In the genomic region with DNA sequence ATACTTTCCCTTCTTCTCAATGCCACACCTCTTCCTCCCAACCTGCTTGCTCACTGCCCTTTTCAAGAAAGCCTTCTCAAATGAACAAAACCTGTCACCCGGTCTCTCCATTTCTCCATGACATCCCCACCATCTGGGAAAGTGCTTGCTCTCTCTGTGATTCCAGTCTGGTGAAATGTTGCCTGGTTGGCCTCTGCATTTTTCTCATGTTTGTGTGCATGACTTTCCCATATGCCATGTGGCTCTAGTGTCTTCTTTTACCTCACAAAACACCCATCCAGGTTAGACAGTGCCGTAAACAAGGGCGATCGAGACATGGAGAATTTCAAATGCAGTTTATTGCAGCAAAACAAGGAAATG, we compare ENCODE assay signal across 22 cellular contexts. TPM values are rescaled to one million over a fixed set of nuclear protein-coding genes. Genes with fewer than 3 reads are reported as not detected.
DNase-seq lines count a peak whose midpoint lies in the region; ATAC-seq and TF ChIP-seq lines count a peak whose summit lies in the region.
"Had no signal": no experiment of that assay in that cellular context is flagged by ENCODE, and none has a peak within 500 bp of the region (broad histone marks: within the 10 kb centered on the region; RNA-seq: fewer than 3 reads in every experiment).

No MANE protein-coding gene starts in this region.

- in situ Hi-C loops in GM13976 (cut with MboI; ENCODE audit: low sequenced_read_pairs, unreplicated experiment): no loop called here

- H3K4me3 Mint-ChIP-seq in activated naive CD8-positive, alpha-beta T cell: peak overlapping the region; percentile 65
- no peak overlapping the region for H3K4me3 Mint-ChIP-seq in activated naive CD8-positive, alpha-beta T cell treated with anti-CD3 and anti-CD28 coated beads, Interleukin-2, amount 50 U/mL, for 24 hours
- peak overlapping the region; percentile 22 for H3K4me3 Mint-ChIP-seq in type B pancreatic cell
- H3K4me3 Mint-ChIP-seq: CD14-positive monocyte; CD4-positive, CD25-positive, alpha-beta regulatory T cell had no signal

- no peak for ATAC-seq in activated naive CD8-positive, alpha-beta T cell treated with anti-CD3 and anti-CD28 coated beads, Interleukin-2, amount 50 U/mL, for 24 hours
- no peak for ATAC-seq in mucosa of descending colon

- no peaks in the 10 kb centered on the region for H3K36me3 ChIP-seq in mucosa of descending colon (ENCODE audit: low read depth)
- H3K36me3 ChIP-seq: BE2C, BLaER1 had no signal

- no peak overlapping the region for H3K4me3 ChIP-seq in epithelial cell of esophagus (ENCODE audit: low read length)
- no peak overlapping the region for H3K4me3 ChIP-seq in mucosa of descending colon
- H3K4me3 ChIP-seq: BLaER1 had no signal

- peak overlapping the region; percentile 46 for H3K27ac Mint-ChIP-seq in activated naive CD8-positive, alpha-beta T cell
- no peak overlapping the region for H3K27ac Mint-ChIP-seq in activated naive CD8-positive, alpha-beta T cell treated with anti-CD3 and anti-CD28 coated beads, Interleukin-2, amount 50 U/mL, for 24 hours
- no peak overlapping the region for H3K27ac Mint-ChIP-seq in type B pancreatic cell
- H3K27ac Mint-ChIP-seq: CD14-positive monocyte; CD4-positive, CD25-positive, alpha-beta regulatory T cell had no signal

- H3K4me1 ChIP-seq in mucosa of descending colon (ENCODE audit: low read depth): no peaks in the 10 kb centered on the region
- H3K4me1 ChIP-seq: BE2C, BLaER1 had no signal

- peaks cover 22% of the 10 kb centered on the region for H3K4me1 Mint-ChIP-seq in activated naive CD8-positive, alpha-beta T cell (ENCODE audit: low read depth)
- H3K4me1 Mint-ChIP-seq in activated naive CD8-positive, alpha-beta T cell treated with anti-CD3 and anti-CD28 coated beads, Interleukin-2, amount 50 U/mL, for 24 hours: no peaks in the 10 kb centered on the region
- no peaks in the 10 kb centered on the region for H3K4me1 Mint-ChIP-seq in type B pancreatic cell (ENCODE audit: unreplicated experiment)
- H3K4me1 Mint-ChIP-seq: CD14-positive monocyte; CD4-positive, CD25-positive, alpha-beta regulatory T cell; CD8-positive, alpha-beta memory T cell had no signal

- intact Hi-C loops in mucosa of descending colon (cut with DNase I, micrococcal nuclease): no loop called here

- no peaks in the 10 kb centered on the region for H3K9me3 ChIP-seq in mucosa of descending colon
- H3K9me3 ChIP-seq: BE2C, BLaER1 had no signal

- H3K27me3 Mint-ChIP-seq in activated naive CD8-positive, alpha-beta T cell: no peaks in the 10 kb centered on the region
- no peaks in the 10 kb centered on the region for H3K27me3 Mint-ChIP-seq in activated naive CD8-positive, alpha-beta T cell treated with anti-CD3 and anti-CD28 coated beads, Interleukin-2, amount 50 U/mL, for 24 hours
- peaks cover 12% of the 10 kb centered on the region for H3K27me3 Mint-ChIP-seq in type B pancreatic cell
- H3K27me3 Mint-ChIP-seq: CD4-positive, CD25-positive, alpha-beta regulatory T cell had no signal

- H3K9me3 Mint-ChIP-seq in activated naive CD8-positive, alpha-beta T cell (ENCODE audit: low read depth): no peaks in the 10 kb centered on the region
- no peaks in the 10 kb centered on the region for H3K9me3 Mint-ChIP-seq in activated naive CD8-positive, alpha-beta T cell treated with anti-CD3 and anti-CD28 coated beads, Interleukin-2, amount 50 U/mL, for 24 hours
- H3K9me3 Mint-ChIP-seq in type B pancreatic cell: no peaks in the 10 kb centered on the region
- H3K9me3 Mint-ChIP-seq: CD14-positive monocyte; CD8-positive, alpha-beta memory T cell had no signal

- H3K36me3 Mint-ChIP-seq in activated naive CD8-positive, alpha-beta T cell: no peaks in the 10 kb centered on the region
- H3K36me3 Mint-ChIP-seq in activated naive CD8-positive, alpha-beta T cell treated with anti-CD3 and anti-CD28 coated beads, Interleukin-2, amount 50 U/mL, for 24 hours (ENCODE audit: low read depth): no peaks in the 10 kb centered on the region
- H3K36me3 Mint-ChIP-seq in type B pancreatic cell: no peaks in the 10 kb centered on the region
- H3K36me3 Mint-ChIP-seq: CD14-positive monocyte; CD4-positive, alpha-beta memory T cell; CD4-positive, CD25-positive, alpha-beta regulatory T cell; CD8-positive, alpha-beta memory T cell had no signal

- no peak for TF ChIP-seq CTCF in epithelial cell of esophagus (IDR thresholded peaks at IDR 0.05; ENCODE audit: insufficient read depth, low read depth, low read length, missing control alignments)
- no peak for TF ChIP-seq CTCF in type B pancreatic cell (conservative IDR thresholded peaks at IDR 0.05)
- TF ChIP-seq CTCF in mucosa of descending colon (IDR thresholded peaks at IDR 0.05): no peak
- no peak for TF ChIP-seq CTCF in GM13976 (IDR thresholded peaks at IDR 0.05; ENCODE audit: borderline replicate concordance, control extremely low read depth, extremely low read depth, insufficient read depth, missing control alignments)

- DNase-seq in activated naive CD8-positive, alpha-beta T cell treated with anti-CD3 and anti-CD28 coated beads, Interleukin-2, amount 50 U/mL, for 24 hours: no peak
- DNase-seq in epithelial cell of esophagus (ENCODE audit: low read depth): peak; percentile 7
- DNase-seq in type B pancreatic cell (ENCODE audit: extremely low spot score, unreplicated experiment): no peak
- DNase-seq in mucosa of descending colon: no peak
- DNase-seq in GM13976 (ENCODE audit: low spot score): no peak
- DNase-seq: 8988T; ACHN; BE2C; C1 segment of cervical spinal cord; CD4-positive, alpha-beta memory T cell; CD4-positive, CD25-positive, alpha-beta regulatory T cell; CD8-positive, alpha-beta memory T cell; COR-L47; DMS 273 treated with DMSO at 0.1 percent for 48 hours; DMS153; DMS53; DMS79 treated with DMSO at 0.1 percent for 48 hours; GF-D8 had no signal

RNA-seq across cellular contexts. Expression of a gene that starts 5.8 kb away (rescaled TPM):
- total RNA-seq in type B pancreatic cell (ENCODE audit: low replicate concordance) (269 and 837 TPM in 2 replicates), mucosa of descending colon (under 1 TPM; 0.35 to 0.89 (median 0.38) TPM)
- total RNA-seq: A673; CD8-positive, alpha-beta memory T cell had no signal

RNA-seq across cellular contexts. Expression of a gene that starts 22.4 kb away (rescaled TPM):
- total RNA-seq in type B pancreatic cell (ENCODE audit: low replicate concordance) (not detected in 2 replicates), mucosa of descending colon (under 1 TPM in 1 of 3 donors, not detected in 2; 0.12 TPM)
- total RNA-seq: A673; CD8-positive, alpha-beta memory T cell had no signal

RNA-seq across cellular contexts. Expression of a gene that starts 28.9 kb away (rescaled TPM):
- 0.27 and 2.3 TPM in 2 replicates for total RNA-seq in type B pancreatic cell (ENCODE audit: low replicate concordance)
- not detected for total RNA-seq in mucosa of descending colon
- total RNA-seq: A673; CD4-positive, alpha-beta memory T cell; CD4-positive, CD25-positive, alpha-beta regulatory T cell; CD8-positive, alpha-beta memory T cell had no signal

RNA-seq across cellular contexts. Expression of a gene that starts 56.0 kb away (rescaled TPM):
- total RNA-seq in type B pancreatic cell (ENCODE audit: low replicate concordance) (0.12 TPM in 1 of 2 replicates, not detected in the other), mucosa of descending colon (not detected)
- total RNA-seq: A673 had no signal

Comparison
In these comparisons a context has a peak if more than half of its experiments do, and no peak if none do; other contexts are left out.
1. RNA of a gene that starts 5.8 kb away (total RNA-seq): 269 to 837 TPM in type B pancreatic cell; 0.35 to 0.89 TPM in mucosa of descending colon; every median in the first group is over 100 times any median in the second.